Comparison of ENCODE assay signal across 8 cellular contexts in genomic region chr4:77157859-77158486, GRCh38. TPM values are rescaled to one million over a fixed set of nuclear protein-coding genes. Genes with fewer than 3 reads are reported as not detected.
DNase-seq lines count a peak whose midpoint lies in the region; ATAC-seq and TF ChIP-seq lines count a peak whose summit lies in the region.

No MANE protein-coding gene starts in this region.

- H3K27ac ChIP-seq in Panc1 (ENCODE audit: low read length), result peak overlapping the region; percentile 59
- peak overlapping the region; percentile 85 for H3K27ac ChIP-seq in naive thymus-derived CD4-positive, alpha-beta T cell (ENCODE audit: low read depth, low read length)

- H3K27me3 Mint-ChIP-seq in activated T-helper 1 cell treated with anti-CD3 and anti-CD28 coated beads, Interleukin-12 subunit alpha, Interleukin-12 subunit beta, Interleukin-2, Interleukin-4 antibody, amounts not matched to agents 30 ng/mL and 10 ng/mL and 1 ng/mL, durations not matched to agents 14 hours and 24 hours and 36 hours (ENCODE audit: insufficient read depth), result no peaks in the 10 kb centered on the region
- H3K27me3 Mint-ChIP-seq in naive thymus-derived CD4-positive, alpha-beta T cell, result peaks cover 0 to 6% (median 0%) of the 10 kb centered on the region in 5 donors

- peak overlapping the region; percentile 95 for H3K4me3 Mint-ChIP-seq in activated T-helper 1 cell treated with anti-CD3 and anti-CD28 coated beads, Interleukin-12 subunit alpha, Interleukin-12 subunit beta, Interleukin-2, Interleukin-4 antibody, amounts not matched to agents 30 ng/mL and 10 ng/mL and 1 ng/mL, durations not matched to agents 14 hours and 24 hours and 36 hours
- peak overlapping the region; percentile 92 to 99 (median 98) for H3K4me3 Mint-ChIP-seq in naive thymus-derived CD4-positive, alpha-beta T cell

- BruUV-seq in Panc1 (replicated peaks; lab: Mats Ljungman, UMichigan), result no TSS peak

- H3K36me3 ChIP-seq in Panc1 (ENCODE audit: control insufficient read depth, insufficient read depth, low read length), result no peaks in the 10 kb centered on the region; the same call in none of the 2 replicates
- H3K36me3 ChIP-seq in naive thymus-derived CD4-positive, alpha-beta T cell (ENCODE audit: control insufficient read depth in 2 of 3, insufficient read depth in 3 of 3, low read length in 3 of 3), result peaks cover 0 to 20% (median 1%) of the 10 kb centered on the region in 3 experiments

- H3K9me3 Mint-ChIP-seq in activated T-helper 1 cell treated with anti-CD3 and anti-CD28 coated beads, Interleukin-12 subunit alpha, Interleukin-12 subunit beta, Interleukin-2, Interleukin-4 antibody, amounts not matched to agents 30 ng/mL and 10 ng/mL and 1 ng/mL, durations not matched to agents 14 hours and 24 hours and 36 hours, result no peaks in the 10 kb centered on the region
- H3K9me3 Mint-ChIP-seq in naive thymus-derived CD4-positive, alpha-beta T cell, result peaks cover 0 to 8% (median 0%) of the 10 kb centered on the region in 11 donors

- TF ChIP-seq CTCF in Panc1 (IDR thresholded peaks at IDR 0.05), result no peak

- H3K4me1 Mint-ChIP-seq in activated T-helper 1 cell treated with anti-CD3 and anti-CD28 coated beads, Interleukin-12 subunit alpha, Interleukin-12 subunit beta, Interleukin-2, Interleukin-4 antibody, amounts not matched to agents 30 ng/mL and 10 ng/mL and 1 ng/mL, durations not matched to agents 14 hours and 24 hours and 36 hours (ENCODE audit: low read depth), result peaks cover 47% of the 10 kb centered on the region
- H3K4me1 Mint-ChIP-seq in naive thymus-derived CD4-positive, alpha-beta T cell, result peaks cover 16 to 54% (median 49%) of the 10 kb centered on the region in 7 donors

- no peaks in the 10 kb centered on the region for H3K9me3 ChIP-seq in Panc1 (ENCODE audit: control insufficient read depth, insufficient read depth, low read depth, low read length)
- no peaks in the 10 kb centered on the region for H3K9me3 ChIP-seq in naive thymus-derived CD4-positive, alpha-beta T cell (ENCODE audit: control insufficient read depth in 2 of 3, low read length in 3 of 3)

- DNase-seq in DMS 273 (lab: John Stamatoyannopoulos, UW; ENCODE audit: unreplicated experiment) (peak; percentile 88), Panc1 (ENCODE audit: low read depth, low spot score) (no peak), fibroblast of gingiva (ENCODE audit: low read depth) (peak; percentile 87)
- DNase-seq in activated T-helper 1 cell treated with anti-CD3 and anti-CD28 coated beads, Interleukin-12 subunit alpha, Interleukin-12 subunit beta, Interleukin-2, Interleukin-4 antibody, amounts not matched to agents 30 ng/mL and 10 ng/mL and 1 ng/mL, durations not matched to agents 14 hours and 24 hours and 36 hours (ENCODE audit: low spot score), result peak; percentile 70
- DNase-seq in naive thymus-derived CD4-positive, alpha-beta T cell, result peak; percentile 47 to 80 (median 62)
- DNase-seq in stimulated activated CD8-positive, alpha-beta memory T cell treated with anti-CD3 and anti-CD28 coated beads, Interleukin-7, amount 100 ng/mL, for 48 hours (ENCODE audit: extremely low read depth in 1 of 2, low read depth in 1 of 2), result peak; percentile 59 to 72

- intact Hi-C loops in Panc1 (cut with micrococcal nuclease; ENCODE audit: unreplicated experiment), result loop anchor here (5.0 kb wide), 1 partner anchor 81 kb away; the partner anchor contains the start of gene CCNI
- intact Hi-C loops in activated T-helper 1 cell treated with anti-CD3 and anti-CD28 coated beads, Interleukin-12 subunit alpha, Interleukin-12 subunit beta, Interleukin-2, Interleukin-4 antibody, amounts not matched to agents 30 ng/mL and 10 ng/mL and 1 ng/mL, durations not matched to agents 14 hours and 24 hours and 36 hours (cut with micrococcal nuclease), result loop anchor here (1.0 to 10.0 kb wide), 12 partner anchors 35 to 1643 kb away; partner anchors contain the start of genes MRPL1, NAAA, NUP54 and RCHY1
- intact Hi-C loops in naive thymus-derived CD4-positive, alpha-beta T cell (cut with micrococcal nuclease), result loop anchor here (1.0 to 5.0 kb wide), 18 partner anchors 45 to 1779 kb away; partner anchors contain the start of genes BMP2K (in 2 of the 2), MRPL1 (in 2 of the 2), NUP54 (in 2 of the 2) and CDKL2 (in 1 of the 2)

- H3K4me1 ChIP-seq in Panc1 (ENCODE audit: control insufficient read depth, insufficient read depth, low read length), result peaks cover 4% of the 10 kb centered on the region; the same call in 1 of the 2 replicates
- peaks cover 10 to 17% of the 10 kb centered on the region in 2 donors for H3K4me1 ChIP-seq in naive thymus-derived CD4-positive, alpha-beta T cell (ENCODE audit: control insufficient read depth in 2 of 2, insufficient read depth in 2 of 2, low read length in 2 of 2)

- no peaks in the 10 kb centered on the region for H3K27me3 ChIP-seq in Panc1 (ENCODE audit: control insufficient read depth, insufficient read depth, low read length)
- H3K27me3 ChIP-seq in naive thymus-derived CD4-positive, alpha-beta T cell (ENCODE audit: control insufficient read depth in 2 of 2, insufficient read depth in 2 of 2, low read length in 2 of 2), result no peaks in the 10 kb centered on the region

- no peak for TF ChIP-seq RAD21 in Ishikawa (IDR thresholded peaks at IDR 0.05; ENCODE audit: low read depth)

- peaks cover 17% of the 10 kb centered on the region for H3K36me3 Mint-ChIP-seq in activated T-helper 1 cell treated with anti-CD3 and anti-CD28 coated beads, Interleukin-12 subunit alpha, Interleukin-12 subunit beta, Interleukin-2, Interleukin-4 antibody, amounts not matched to agents 30 ng/mL and 10 ng/mL and 1 ng/mL, durations not matched to agents 14 hours and 24 hours and 36 hours (ENCODE audit: low read depth)
- peaks cover 4 to 15% (median 9%) of the 10 kb centered on the region in 5 donors for H3K36me3 Mint-ChIP-seq in naive thymus-derived CD4-positive, alpha-beta T cell

- in situ Hi-C loops in Panc1 (cut with HindIII; ENCODE audit: low pct_unique_long_range_greater_than_20kb, low sequenced_read_pairs), result no loop called here

- H3K27ac Mint-ChIP-seq in activated T-helper 1 cell treated with anti-CD3 and anti-CD28 coated beads, Interleukin-12 subunit alpha, Interleukin-12 subunit beta, Interleukin-2, Interleukin-4 antibody, amounts not matched to agents 30 ng/mL and 10 ng/mL and 1 ng/mL, durations not matched to agents 14 hours and 24 hours and 36 hours, result peak overlapping the region; percentile 72
- H3K27ac Mint-ChIP-seq in naive thymus-derived CD4-positive, alpha-beta T cell, result peak overlapping the region; percentile 85 to 99 (median 90)

- TF ChIP-seq EP300 in Ishikawa (IDR thresholded peaks at IDR 0.05; ENCODE audit: borderline replicate concordance), result no peak

- POLR2A ChIA-PET in Panc1 (lab: Charles Lee), result no interaction called here
- POLR2A ChIA-PET in naive thymus-derived CD4-positive, alpha-beta T cell (lab: Charles Lee), result interaction anchor here (0.5 to 4.0 kb wide), 5 partner anchors 14 to 1167 kb away, joined by 3 to 38 read pairs (median 3); partner anchors contain the start of genes CCNI and SDAD1

- ATAC-seq in GM21619 (IDR thresholded peaks at IDR 0.05; ENCODE audit: unreplicated experiment) (peak; percentile 54), Panc1 (peak; percentile 84)
- peak; percentile 41 for ATAC-seq in naive thymus-derived CD4-positive, alpha-beta T cell

- H3K4me3 ChIP-seq in Panc1 (ENCODE audit: low read depth in 2 of 2, low read length in 2 of 2), result peak overlapping the region; percentile 69 to 82
- peak overlapping the region; percentile 99 for H3K4me3 ChIP-seq in naive thymus-derived CD4-positive, alpha-beta T cell (ENCODE audit: low read length)

- CTCF ChIA-PET in Panc1 (lab: Charles Lee), result no interaction called here
- CTCF ChIA-PET in naive thymus-derived CD4-positive, alpha-beta T cell (lab: Charles Lee), result interaction anchor here (0.9 kb wide), 1 partner anchor 46 kb away, joined by 3 read pairs; no protein-coding TSS in a partner anchor

TF ChIP-seq in Ishikawa, 13 proteins besides CTCF, POLR2A, EP300 and RAD21 (continues in another document):
- TF ChIP-seq FOXM1 (IDR thresholded peaks at IDR 0.05; ENCODE audit: borderline replicate concordance, low read depth) (no peak), TEAD4 (IDR thresholded peaks at IDR 0.05) (no peak), TAF1 (IDR thresholded peaks at IDR 0.05; ENCODE audit: low read depth) (no peak), REST (IDR thresholded peaks at IDR 0.05; ENCODE audit: low read depth) (no peak), EGR1 (IDR thresholded peaks at IDR 0.05) (no peak), MAX (IDR thresholded peaks at IDR 0.05) (no peak)

RNA-seq across cellular contexts. Expression of gene CCNG2, which starts 1.0 kb away (rescaled TPM):
- 18.4 TPM for total RNA-seq in Panc1 (2021; ENCODE audit: unreplicated experiment)
- polyA plus RNA-seq in Panc1 (2012; ENCODE audit: insufficient read length), result 21.0 TPM
- total RNA-seq in activated T-helper 1 cell treated with anti-CD3 and anti-CD28 coated beads, Interleukin-12 subunit alpha, Interleukin-12 subunit beta, Interleukin-2, Interleukin-4 antibody, amounts not matched to agents 30 ng/mL and 10 ng/mL and 1 ng/mL, durations not matched to agents 14 hours and 24 hours and 36 hours, result 7.8 and 8.3 TPM in 2 replicates
- total RNA-seq in naive thymus-derived CD4-positive, alpha-beta T cell, result 10 to 100 TPM; 23.6 to 36.7 (median 30.4) TPM
- polyA plus RNA-seq in naive thymus-derived CD4-positive, alpha-beta T cell, result 10 to 100 TPM in 1 of 2 donors, 1 to 10 TPM in 1; 8.5 to 13.7 TPM
